In the genomic region with DNA sequence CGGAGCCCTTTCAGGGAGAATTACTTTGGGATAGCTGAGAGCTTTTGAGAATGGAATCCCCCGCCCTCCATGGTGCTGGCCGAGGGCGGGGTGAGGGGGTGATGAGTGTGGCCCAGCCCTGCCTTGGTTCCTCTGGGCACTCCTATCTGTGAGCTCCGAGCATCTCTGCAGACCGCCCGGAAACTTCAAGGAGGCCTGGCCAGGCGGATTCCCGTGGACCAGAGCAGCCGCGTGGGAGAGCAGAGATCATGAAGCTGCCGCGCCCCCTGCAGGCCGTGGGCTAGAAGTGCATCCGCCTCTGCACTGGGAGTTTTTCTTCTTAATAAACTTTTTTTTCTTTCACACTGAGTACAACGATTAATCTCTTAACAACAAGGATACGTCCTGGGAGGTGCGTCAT, we compare ENCODE assay signal across 1 cellular context.
TF ChIP-seq lines count a peak whose summit lies in the region.

No MANE protein-coding gene starts in this region.

TF ChIP-seq in HepG2, 621 proteins besides CTCF, POLR2A, EP300 and RAD21 (continued from another document):
- TF ChIP-seq SMC3 (IDR thresholded peaks at IDR 0.05; ENCODE audit: low read length): peak; percentile 41; the same call in 1 of the 2 replicates
- TF ChIP-seq GABPB1 (CRISPR knock-in tag; IDR thresholded peaks at IDR 0.05): peak; percentile 40; the same call in 1 of the 2 replicates
